Comparison of ENCODE assay signal across 8 cellular contexts in the genomic region with DNA sequence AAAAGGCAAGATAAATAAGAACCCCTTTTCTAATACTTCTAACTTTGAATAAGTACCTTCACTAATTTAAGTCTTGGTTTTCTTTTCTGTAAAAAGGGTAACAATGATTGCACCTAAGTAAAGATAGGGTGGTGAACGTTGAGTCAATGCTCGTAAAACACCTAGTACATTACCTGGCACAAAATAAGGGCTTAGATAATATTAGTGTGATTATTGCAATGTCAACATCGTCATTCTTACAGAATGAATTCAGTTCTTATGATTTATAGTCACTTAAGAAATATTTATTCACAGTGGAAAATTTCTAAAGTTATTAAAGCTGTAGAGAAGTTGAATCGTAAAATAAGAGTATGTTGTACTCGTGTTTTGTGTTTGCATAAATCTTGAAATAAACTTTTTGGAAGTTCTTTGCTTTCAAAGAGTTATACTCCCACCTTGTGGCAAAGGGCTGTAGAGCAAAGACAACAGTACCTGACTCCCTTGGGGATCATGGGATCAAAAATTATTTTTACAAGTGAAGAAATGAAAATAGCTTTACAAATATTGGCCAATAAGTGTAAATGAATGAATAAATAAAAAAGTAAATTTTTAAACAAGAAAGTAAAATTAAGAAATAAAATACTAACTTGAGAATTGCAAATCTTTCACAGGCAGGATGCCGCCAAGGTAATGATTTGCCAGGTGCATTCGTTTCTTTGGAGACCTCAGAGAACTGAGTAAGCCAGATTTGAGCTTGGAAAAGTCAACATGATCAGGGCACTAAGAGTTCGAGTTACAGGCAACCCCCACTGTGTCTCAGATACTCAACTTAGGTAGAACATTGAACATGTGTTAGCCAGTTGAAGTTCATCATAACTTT.
A peak's percentile ranks its signal among the peaks of the same experiment; 100 is the strongest.
DNase-seq lines count a peak whose midpoint lies in the region; ATAC-seq and TF ChIP-seq lines count a peak whose summit lies in the region.

No MANE protein-coding gene starts in this region.

- H3K36me3 ChIP-seq in testis (ENCODE audit: low read depth, missing control alignments), result no peaks in the 10 kb centered on the region
- no peaks in the 10 kb centered on the region for H3K36me3 ChIP-seq in suprapubic skin

- DNase-seq in DMS114 treated with DMSO at 0.1 percent for 48 hours (lab: John Stamatoyannopoulos, UW; ENCODE audit: unreplicated experiment) (peak; percentile 36), KBM-7 (peak; percentile 57), SHP77 (lab: John Stamatoyannopoulos, UW) (peak; percentile 22), fibroblast of peridontal ligament (ENCODE audit: extremely low read depth) (peak; percentile 79), testis (no peak), suprapubic skin (ENCODE audit: low spot score in 2 of 2) (no peak), right cardiac atrium (no peak)

- intact Hi-C loops in testis (cut with DNase I; ENCODE audit: low total_unique reads), result no loop called here
- intact Hi-C loops in right cardiac atrium (cut with DNase I), result no loop called here

- H3K4me3 ChIP-seq in testis, result no peak overlapping the region
- H3K4me3 ChIP-seq in suprapubic skin, result no peak overlapping the region
- H3K4me3 ChIP-seq in right cardiac atrium (ENCODE audit: low read length), result no peak overlapping the region

- TF ChIP-seq POLR2A in testis (IDR thresholded peaks at IDR 0.05) (no peak), suprapubic skin (IDR thresholded peaks at IDR 0.05) (no peak)

- no peak overlapping the region for H3K27ac ChIP-seq in testis
- no peak overlapping the region for H3K27ac ChIP-seq in suprapubic skin
- H3K27ac ChIP-seq in right cardiac atrium (ENCODE audit: low read length), result no peak overlapping the region

- in situ Hi-C loops in KBM-7 (cut with MboI; ENCODE audit: low pct_unique_long_range_greater_than_20kb, low sequenced_read_pairs), result loop anchor here (25.0 kb wide), 2 partner anchors 492 to 692 kb away; no protein-coding TSS in a partner anchor

- H3K9me3 ChIP-seq in testis (no peaks in the 10 kb centered on the region), suprapubic skin (no peaks in the 10 kb centered on the region), right cardiac atrium (ENCODE audit: control insufficient read depth, low read length) (no peaks in the 10 kb centered on the region)

- H3K4me1 ChIP-seq in testis, result no peaks in the 10 kb centered on the region
- no peaks in the 10 kb centered on the region for H3K4me1 ChIP-seq in suprapubic skin
- no peaks in the 10 kb centered on the region for H3K4me1 ChIP-seq in right cardiac atrium (ENCODE audit: control insufficient read depth, insufficient read depth, low read length)

- TF ChIP-seq EP300 in suprapubic skin (IDR thresholded peaks at IDR 0.05), result no peak

- 57 to 66% methylated on average over 8 of the region's 8 CpGs for WGBS in testis, 2 donors
- 38% methylated on average over 8 of the region's 8 CpGs for WGBS in suprapubic skin
- 45% methylated on average over 8 of the region's 8 CpGs for WGBS in right cardiac atrium

- TF ChIP-seq CTCF in testis (IDR thresholded peaks at IDR 0.05) (peak in 2 of 3 experiments; percentile 25 to 41), suprapubic skin (IDR thresholded peaks at IDR 0.05) (peak in 1 of 2 donors; percentile 36)

- ATAC-seq in HG03432 (IDR thresholded peaks at IDR 0.05; ENCODE audit: unreplicated experiment) (no peak), right cardiac atrium (no peak)

- H3K27me3 ChIP-seq in testis, result no peaks in the 10 kb centered on the region
- no peaks in the 10 kb centered on the region for H3K27me3 ChIP-seq in suprapubic skin
- H3K27me3 ChIP-seq in right cardiac atrium (ENCODE audit: control insufficient read depth, insufficient read depth), result no peaks in the 10 kb centered on the region

Comparison
In these comparisons a context has a peak if more than half of its experiments do, and no peak if none do; other contexts are left out.
1. DNase-seq: peak in DMS114 treated with DMSO at 0.1 percent for 48 hours (single experiment), KBM-7 (single experiment), SHP77 (2 of 2) and fibroblast of peridontal ligament (single experiment); none in testis (single experiment), suprapubic skin (0 of 2) and right cardiac atrium (0 of 3).